ENCODE assay signal across 32 cellular contexts in the genomic region with DNA sequence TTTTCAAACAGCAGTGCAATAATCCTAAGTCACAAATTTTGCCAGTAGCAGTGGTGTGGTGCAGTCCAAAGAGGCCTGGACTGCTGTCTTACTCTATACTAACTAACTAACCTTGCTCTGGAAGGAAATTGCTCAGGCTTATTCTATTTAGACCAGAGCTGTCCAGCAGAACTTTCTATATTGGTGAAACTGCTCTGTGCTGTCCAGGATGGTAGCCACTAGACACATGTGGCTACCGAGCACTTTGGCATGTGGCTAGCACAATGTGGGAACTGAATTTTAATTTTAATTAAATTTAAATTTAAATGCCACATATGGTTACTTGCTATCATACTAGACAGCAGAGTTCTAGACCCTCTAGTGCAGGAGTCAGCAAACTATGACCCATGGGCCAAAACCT.
"Had no signal": no experiment of that assay in that cellular context is flagged by ENCODE, and none has a peak within 500 bp of the region (broad histone marks: within the 10 kb centered on the region; RNA-seq: fewer than 3 reads in every experiment).

No MANE protein-coding gene starts in this region.

- H3K4me3 ChIP-seq: adrenal gland, breast epithelium, cardiac muscle cell, colonic mucosa, esophagus squamous epithelium, heart left ventricle had no signal

- DNase-seq: activated CD4-positive, alpha-beta memory T cell treated with anti-CD3 and anti-CD28 coated beads for 36 hours; activated CD4-positive, alpha-beta T cell treated with anti-CD3 and anti-CD28 coated beads for 36 hours; activated CD4-positive, alpha-beta T cell treated with anti-CD3 and anti-CD28 coated beads, Interleukin-2, amount 10 ng/mL, durations not matched to agents 24 days and 14 days; activated CD4-positive, CD25-positive, alpha-beta regulatory T cell; activated CD4-positive, CD25-positive, alpha-beta regulatory T cell treated with anti-CD3 and anti-CD28 coated beads, Interleukin-2, amount 50 U/mL, for 72 hours; activated CD8-positive, alpha-beta memory T cell treated with anti-CD3 and anti-CD28 coated beads, Interleukin-2, amount 10 ng/mL, durations not matched to agents 7 days and 5 days; activated CD8-positive, alpha-beta memory T cell treated with anti-CD3 and anti-CD28 coated beads, Interleukin-2, amount 50 U/mL, for 4 hours; activated CD8-positive, alpha-beta T cell treated with anti-CD3 and anti-CD28 coated beads, Interleukin-2, amount 10 ng/mL, durations not matched to agents 7 days and 5 days; activated effector memory CD4-positive, alpha-beta T cell treated with anti-CD3 and anti-CD28 coated beads, Interleukin-2, amount 50 U/mL, for 16 hours; activated naive CD4-positive, alpha-beta T cell treated with anti-CD3 and anti-CD28 coated beads for 36 hours; activated naive CD8-positive, alpha-beta T cell treated with anti-CD3 and anti-CD28 coated beads for 36 hours; activated naive CD8-positive, alpha-beta T cell treated with anti-CD3 and anti-CD28 coated beads, Interleukin-2, amount 50 U/mL, for 24 hours; activated T-cell treated with anti-CD3 and anti-CD28 coated beads, Interleukin-2, amount 50 U/mL, for 1 hour; activated T-cell treated with anti-CD3 and anti-CD28 coated beads, Interleukin-2, amount 50 U/mL, for 48 hours; adrenal gland; amygdala; aorta; central memory CD4-positive, alpha-beta T cell; cerebellar nuclear complex; colonic mucosa; effector CD8-positive, alpha-beta T cell; esophagus squamous epithelium; glutamatergic neuron; heart left ventricle; T-helper 17 cell had no signal

- H3K27me3 Mint-ChIP-seq: activated CD4-positive, alpha-beta memory T cell treated with anti-CD3 and anti-CD28 coated beads for 36 hours; activated CD4-positive, alpha-beta T cell treated with anti-CD3 and anti-CD28 coated beads for 36 hours; activated CD4-positive, alpha-beta T cell treated with anti-CD3 and anti-CD28 coated beads, Interleukin-2, amount 10 ng/mL, durations not matched to agents 24 days and 14 days; activated CD8-positive, alpha-beta memory T cell treated with anti-CD3 and anti-CD28 coated beads, Interleukin-2, amount 10 ng/mL, durations not matched to agents 7 days and 5 days; activated naive CD4-positive, alpha-beta T cell treated with anti-CD3 and anti-CD28 coated beads, Interleukin-2, amount 50 U/mL, for 24 hours; activated naive CD8-positive, alpha-beta T cell treated with anti-CD3 and anti-CD28 coated beads for 36 hours; activated naive CD8-positive, alpha-beta T cell treated with anti-CD3 and anti-CD28 coated beads, Interleukin-2, amount 50 U/mL, for 24 hours; brain; T-helper 17 cell had no signal

- H3K27ac Mint-ChIP-seq: activated CD4-positive, alpha-beta memory T cell treated with anti-CD3 and anti-CD28 coated beads for 36 hours; activated CD4-positive, alpha-beta T cell treated with anti-CD3 and anti-CD28 coated beads for 36 hours; activated CD4-positive, alpha-beta T cell treated with anti-CD3 and anti-CD28 coated beads, Interleukin-2, amount 10 ng/mL, durations not matched to agents 24 days and 14 days; activated CD8-positive, alpha-beta memory T cell treated with anti-CD3 and anti-CD28 coated beads, Interleukin-2, amount 10 ng/mL, durations not matched to agents 7 days and 5 days; activated CD8-positive, alpha-beta T cell treated with anti-CD3 and anti-CD28 coated beads, Interleukin-2, amount 10 ng/mL, durations not matched to agents 7 days and 5 days; activated naive CD4-positive, alpha-beta T cell treated with anti-CD3 and anti-CD28 coated beads for 36 hours; activated naive CD4-positive, alpha-beta T cell treated with anti-CD3 and anti-CD28 coated beads, Interleukin-2, amount 50 U/mL, for 24 hours; activated naive CD8-positive, alpha-beta T cell treated with anti-CD3 and anti-CD28 coated beads for 36 hours; activated naive CD8-positive, alpha-beta T cell treated with anti-CD3 and anti-CD28 coated beads, Interleukin-2, amount 50 U/mL, for 24 hours; activated T-helper 1 cell treated with anti-CD3 and anti-CD28 coated beads, Interleukin-12 subunit alpha, Interleukin-12 subunit beta, Interleukin-2, Interleukin-4 antibody, amounts not matched to agents 30 ng/mL and 10 ng/mL and 1 ng/mL, durations not matched to agents 14 hours and 24 hours and 36 hours; activated T-helper 2 cell treated with anti-CD3 and anti-CD28 coated beads, Interferon-gamma antibody, Interleukin-2, Interleukin-4, amounts not matched to agents 10 μg/mL and 5 μg/mL and 100 μg/mL, durations not matched to agents 14 hours and 24 hours and 36 hours; brain; T-helper 17 cell had no signal

- H3K4me1 ChIP-seq: breast epithelium, colonic mucosa had no signal

- H3K4me3 Mint-ChIP-seq: activated CD4-positive, alpha-beta memory T cell treated with anti-CD3 and anti-CD28 coated beads for 36 hours; activated CD4-positive, alpha-beta T cell treated with anti-CD3 and anti-CD28 coated beads for 36 hours; activated CD4-positive, alpha-beta T cell treated with anti-CD3 and anti-CD28 coated beads, Interleukin-2, amount 10 ng/mL, durations not matched to agents 24 days and 14 days; activated CD8-positive, alpha-beta memory T cell treated with anti-CD3 and anti-CD28 coated beads, Interleukin-2, amount 10 ng/mL, durations not matched to agents 7 days and 5 days; activated CD8-positive, alpha-beta T cell treated with anti-CD3 and anti-CD28 coated beads, Interleukin-2, amount 10 ng/mL, durations not matched to agents 7 days and 5 days; activated naive CD4-positive, alpha-beta T cell treated with anti-CD3 and anti-CD28 coated beads for 36 hours; activated naive CD4-positive, alpha-beta T cell treated with anti-CD3 and anti-CD28 coated beads, Interleukin-2, amount 50 U/mL, for 24 hours; activated naive CD8-positive, alpha-beta T cell treated with anti-CD3 and anti-CD28 coated beads for 36 hours; activated naive CD8-positive, alpha-beta T cell treated with anti-CD3 and anti-CD28 coated beads, Interleukin-2, amount 50 U/mL, for 24 hours; activated T-helper 1 cell treated with anti-CD3 and anti-CD28 coated beads, Interleukin-12 subunit alpha, Interleukin-12 subunit beta, Interleukin-2, Interleukin-4 antibody, amounts not matched to agents 30 ng/mL and 10 ng/mL and 1 ng/mL, durations not matched to agents 14 hours and 24 hours and 36 hours; brain; T-helper 17 cell had no signal

- H3K9me3 ChIP-seq: adrenal gland, breast epithelium, colonic mucosa, esophagus squamous epithelium, heart left ventricle had no signal

- ATAC-seq: activated CD4-positive, alpha-beta T cell treated with anti-CD3 and anti-CD28 coated beads for 36 hours; activated CD8-positive, alpha-beta memory T cell treated with anti-CD3 and anti-CD28 coated beads, Interleukin-2, amount 10 ng/mL, durations not matched to agents 7 days and 5 days; activated CD8-positive, alpha-beta T cell treated with anti-CD3 and anti-CD28 coated beads, Interleukin-2, amount 10 ng/mL, durations not matched to agents 7 days and 5 days; activated naive CD8-positive, alpha-beta T cell treated with anti-CD3 and anti-CD28 coated beads, Interleukin-2, amount 50 U/mL, for 24 hours; heart left ventricle; T-helper 17 cell had no signal

- H3K4me1 Mint-ChIP-seq: activated CD4-positive, alpha-beta T cell treated with anti-CD3 and anti-CD28 coated beads for 36 hours; activated CD4-positive, alpha-beta T cell treated with anti-CD3 and anti-CD28 coated beads, Interleukin-2, amount 10 ng/mL, durations not matched to agents 24 days and 14 days; activated CD8-positive, alpha-beta memory T cell treated with anti-CD3 and anti-CD28 coated beads, Interleukin-2, amount 10 ng/mL, durations not matched to agents 7 days and 5 days; activated naive CD8-positive, alpha-beta T cell treated with anti-CD3 and anti-CD28 coated beads for 36 hours; activated naive CD8-positive, alpha-beta T cell treated with anti-CD3 and anti-CD28 coated beads, Interleukin-2, amount 50 U/mL, for 24 hours had no signal

- H3K27ac ChIP-seq: adrenal gland, breast epithelium, cardiac muscle cell, colonic mucosa, epithelial cell of prostate, esophagus squamous epithelium, heart left ventricle had no signal

- H3K9me3 Mint-ChIP-seq: activated CD4-positive, alpha-beta memory T cell treated with anti-CD3 and anti-CD28 coated beads for 36 hours; activated naive CD4-positive, alpha-beta T cell treated with anti-CD3 and anti-CD28 coated beads for 36 hours; activated naive CD4-positive, alpha-beta T cell treated with anti-CD3 and anti-CD28 coated beads, Interleukin-2, amount 50 U/mL, for 24 hours; activated naive CD8-positive, alpha-beta T cell treated with anti-CD3 and anti-CD28 coated beads for 36 hours; activated naive CD8-positive, alpha-beta T cell treated with anti-CD3 and anti-CD28 coated beads, Interleukin-2, amount 50 U/mL, for 24 hours; activated T-helper 1 cell treated with anti-CD3 and anti-CD28 coated beads, Interleukin-12 subunit alpha, Interleukin-12 subunit beta, Interleukin-2, Interleukin-4 antibody, amounts not matched to agents 30 ng/mL and 10 ng/mL and 1 ng/mL, durations not matched to agents 14 hours and 24 hours and 36 hours; activated T-helper 2 cell treated with anti-CD3 and anti-CD28 coated beads, Interferon-gamma antibody, Interleukin-2, Interleukin-4, amounts not matched to agents 10 μg/mL and 5 μg/mL and 100 μg/mL, durations not matched to agents 14 hours and 24 hours and 36 hours; brain had no signal
